ENCODE assay signal across 8 cellular contexts in the genomic region with DNA sequence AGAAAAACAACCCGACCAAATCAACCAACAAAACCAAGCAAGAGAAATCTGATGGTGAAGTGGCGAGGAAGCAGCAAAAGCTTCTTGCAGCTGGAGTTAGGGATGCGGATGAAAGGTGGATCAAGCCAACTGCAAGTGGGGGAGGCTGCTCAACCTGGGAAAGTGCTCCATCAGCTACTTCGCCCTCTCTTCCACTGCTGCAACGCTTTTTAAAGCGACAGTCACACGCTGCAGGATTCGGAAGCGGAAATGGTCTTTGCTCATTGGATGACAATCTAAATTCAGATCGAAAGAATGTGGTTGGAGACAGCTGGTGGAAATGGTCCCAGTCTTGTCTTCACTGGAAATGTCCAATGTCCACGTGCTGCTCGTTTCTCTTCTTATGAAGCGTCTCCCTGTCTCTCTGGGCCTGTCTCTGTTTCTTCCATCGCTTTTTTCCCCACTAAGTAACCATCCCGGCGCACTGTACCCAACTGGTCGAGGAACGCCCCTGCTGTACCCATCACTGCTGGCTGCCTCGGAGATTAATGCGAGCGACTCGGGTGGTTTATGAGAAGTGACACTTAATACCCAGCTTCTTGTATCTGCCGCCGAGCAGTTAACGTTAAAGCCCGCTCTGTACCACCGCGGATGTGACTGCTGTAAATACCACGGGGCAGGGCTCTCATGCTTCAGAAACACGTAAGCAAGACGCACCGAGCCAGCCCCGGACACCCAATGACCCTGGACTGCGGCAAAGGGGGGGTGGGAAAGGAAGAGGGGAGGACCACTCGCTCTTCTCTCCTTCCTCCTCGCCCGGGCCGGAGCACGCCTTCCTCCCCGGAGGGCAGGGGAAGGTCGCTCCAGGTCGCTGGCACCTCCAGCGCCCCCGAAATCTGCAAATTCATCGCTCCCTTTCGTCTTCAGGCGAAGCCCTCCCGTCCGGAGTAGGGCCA. TPM values are rescaled to one million over a fixed set of nuclear protein-coding genes. Genes with fewer than 3 reads are reported as not detected.
DNase-seq lines count a peak whose midpoint lies in the region; ATAC-seq and FAIRE-seq lines count a peak whose summit lies in the region.

No MANE protein-coding gene starts in this region.

- H3K4me1 ChIP-seq in ectodermal cell (ENCODE audit: control insufficient read depth, insufficient read depth, low read length) (peaks cover 18% of the 10 kb centered on the region), muscle layer of duodenum (ENCODE audit: control insufficient read depth in 1 of 2, insufficient read depth in 2 of 2, low read length in 2 of 2) (peaks cover 16 to 42% of the 10 kb centered on the region in 2 donors)

- H3K9me3 Mint-ChIP-seq in T-helper 2 cell treated with Interferon-gamma antibody and Interleukin-4, amounts not matched to agents 5 μg/mL and 100 μg/mL, for 36 hours, result no peaks in the 10 kb centered on the region

- H3K4me3 Mint-ChIP-seq in T-helper 2 cell treated with Interferon-gamma antibody and Interleukin-4, amounts not matched to agents 5 μg/mL and 100 μg/mL, for 36 hours, result peak overlapping the region; percentile 78

- WGBS in ectodermal cell, 2 experiments, result 3% methylated on average over 49 of the region's 49 CpGs

- no peak for ATAC-seq in GM21786 (IDR thresholded peaks at IDR 0.05; ENCODE audit: unreplicated experiment)

- DNase-seq in stimulated activated naive CD4-positive, alpha-beta T cell (lab: John Stamatoyannopoulos, UW), result peak in 5 of 6 experiments; percentile 8 to 55 (median 44)
- DNase-seq in stimulated activated naive CD4-positive, alpha-beta T cell treated with Interleukin-2 at 50 U/mL for 16 hours (lab: John Stamatoyannopoulos, UW), result no peak
- no peak for DNase-seq in T-helper 2 cell treated with Interferon-gamma antibody and Interleukin-4, amounts not matched to agents 5 μg/mL and 100 μg/mL, for 36 hours (ENCODE audit: low spot score)
- DNase-seq in epidermal melanocyte (ENCODE audit: insufficient read length, low spot score) (no peak), RCC 7860 (ENCODE audit: low spot score) (no peak)

- H3K27ac ChIP-seq in ectodermal cell (ENCODE audit: insufficient read depth, low read depth, low read length, poor library complexity, severe bottlenecking) (peak overlapping the region; percentile 63), muscle layer of duodenum (ENCODE audit: low read length) (no peak overlapping the region)

- FAIRE-seq in RCC 7860 (lab: Jason Lieb, UNC), result no peak

- peaks cover 62% of the 10 kb centered on the region for H3K27me3 Mint-ChIP-seq in T-helper 2 cell treated with Interferon-gamma antibody and Interleukin-4, amounts not matched to agents 5 μg/mL and 100 μg/mL, for 36 hours (ENCODE audit: low read depth)

- H3K4me3 ChIP-seq in ectodermal cell (ENCODE audit: insufficient read depth, low read depth, low read length) (peak overlapping the region; percentile 67), muscle layer of duodenum (ENCODE audit: low read depth in 1 of 2, low read length in 2 of 2) (peak overlapping the region; percentile 89 to 90)

- peaks cover 2% of the 10 kb centered on the region for H3K36me3 Mint-ChIP-seq in T-helper 2 cell treated with Interferon-gamma antibody and Interleukin-4, amounts not matched to agents 5 μg/mL and 100 μg/mL, for 36 hours (ENCODE audit: low read depth)

- no peak overlapping the region for H3K27ac Mint-ChIP-seq in T-helper 2 cell treated with Interferon-gamma antibody and Interleukin-4, amounts not matched to agents 5 μg/mL and 100 μg/mL, for 36 hours

- peaks cover 36% of the 10 kb centered on the region for H3K4me1 Mint-ChIP-seq in T-helper 2 cell treated with Interferon-gamma antibody and Interleukin-4, amounts not matched to agents 5 μg/mL and 100 μg/mL, for 36 hours (ENCODE audit: low read depth)

- H3K36me3 ChIP-seq in ectodermal cell (ENCODE audit: control insufficient read depth, insufficient read depth, low read length) (no peaks in the 10 kb centered on the region), muscle layer of duodenum (ENCODE audit: control insufficient read depth in 1 of 2, insufficient read depth in 2 of 2, low read length in 2 of 2) (no peaks in the 10 kb centered on the region)

- H3K27me3 ChIP-seq in ectodermal cell (ENCODE audit: control insufficient read depth, insufficient read depth, low read length, poor library complexity, severe bottlenecking) (peaks cover 56% of the 10 kb centered on the region), muscle layer of duodenum (ENCODE audit: low read depth, low read length) (peaks cover 18% of the 10 kb centered on the region)

- H3K9me3 ChIP-seq in ectodermal cell (ENCODE audit: control insufficient read depth, low read length) (no peaks in the 10 kb centered on the region), muscle layer of duodenum (ENCODE audit: control insufficient read depth in 1 of 2, low read length in 2 of 2) (no peaks in the 10 kb centered on the region)

RNA-seq across cellular contexts. Expression of gene FGF9, which starts 1.9 kb away (rescaled TPM):
- polyA plus RNA-seq in ectodermal cell (2013, experiment 1 of 4), result 3.1 TPM
- 2.1 TPM for polyA plus RNA-seq in ectodermal cell (2013, experiment 2 of 4)
- 1.8 TPM for polyA plus RNA-seq in ectodermal cell (2013, experiment 3 of 4)
- polyA plus RNA-seq in ectodermal cell (2013, experiment 4 of 4), result 2.1 TPM

Comparison
In these comparisons a context has a peak if more than half of its experiments do, and no peak if none do; other contexts are left out.
1. DNase-seq: peak in stimulated activated naive CD4-positive, alpha-beta T cell (5 of 6); none in stimulated activated naive CD4-positive, alpha-beta T cell treated with Interleukin-2 at 50 U/mL for 16 hours (single experiment), T-helper 2 cell treated with Interferon-gamma antibody and Interleukin-4, amounts not matched to agents 5 μg/mL and 100 μg/mL, for 36 hours (single experiment), epidermal melanocyte (single experiment) and RCC 7860 (single experiment).